Comparison of ENCODE assay signal across 17 cellular contexts in genomic region chr9:131567910-131568309, GRCh38. TPM values are rescaled to one million over a fixed set of nuclear protein-coding genes. Genes with fewer than 3 reads are reported as not detected.
DNase-seq lines count a peak whose midpoint lies in the region; ATAC-seq lines count a peak whose summit lies in the region.
"Had no signal": no experiment of that assay in that cellular context is flagged by ENCODE, and none has a peak within 500 bp of the region (broad histone marks: within the 10 kb centered on the region; RNA-seq: fewer than 3 reads in every experiment).

No MANE protein-coding gene starts in this region.

- H3K36me3 ChIP-seq in neuronal stem cell (replicated peaks in 1 of 2; ENCODE audit: control insufficient read depth in 2 of 2, insufficient read depth in 2 of 2, low read length in 2 of 2), result peaks cover 0 to 7% of the 10 kb centered on the region in 2 donors

- H3K23ac ChIP-seq in neuronal stem cell (ENCODE audit: low read depth, low read length, poor library complexity), result no peak overlapping the region

- no peak overlapping the region for H2AFZ ChIP-seq in neuronal stem cell (ENCODE audit: low read length)
- H2AFZ ChIP-seq: PC-9 had no signal

- no peak overlapping the region for H3K18ac ChIP-seq in neuronal stem cell (ENCODE audit: low read length)

- no peak for DNase-seq in activated naive CD4-positive, alpha-beta T cell treated with anti-CD3 and anti-CD28 coated beads, Interleukin-2, amount 10 ng/mL, durations not matched to agents 7 days and 5 days
- DNase-seq in activated naive CD4-positive, alpha-beta T cell treated with anti-CD3 and anti-CD28 coated beads for 36 hours, result no peak
- no peak for DNase-seq in central memory CD8-positive, alpha-beta T cell (ENCODE audit: low spot score in 2 of 2)
- DNase-seq in neuronal stem cell (ENCODE audit: low spot score) (no peak), cerebellar nuclear complex (lab: John Stamatoyannopoulos, UW) (no peak), hypothalamus (lab: John Stamatoyannopoulos, UW) (no peak)
- DNase-seq in activated CD8-positive, alpha-beta memory T cell treated with anti-CD3 and anti-CD28 coated beads, Interleukin-2, amount 50 U/mL, for 4 hours, result no peak
- DNase-seq: CD4-positive, alpha-beta T cell; DND-41; GDM1; KG1; NCI-H1105 treated with DMSO at 0.1 percent for 48 hours; NCI-H187; NCI-H446; PC-9 had no signal

- no peak overlapping the region for H4K91ac ChIP-seq in neuronal stem cell (ENCODE audit: low read depth, low read length, poor library complexity)

- H3K4me1 Mint-ChIP-seq in activated naive CD4-positive, alpha-beta T cell treated with anti-CD3 and anti-CD28 coated beads, Interleukin-2, amount 10 ng/mL, durations not matched to agents 7 days and 5 days, result peaks cover 11% of the 10 kb centered on the region
- H3K4me1 Mint-ChIP-seq in activated naive CD4-positive, alpha-beta T cell treated with anti-CD3 and anti-CD28 coated beads for 36 hours (ENCODE audit: low read depth), result peaks cover 5% of the 10 kb centered on the region
- no peaks in the 10 kb centered on the region for H3K4me1 Mint-ChIP-seq in central memory CD8-positive, alpha-beta T cell

- no peak overlapping the region for H2BK15ac ChIP-seq in neuronal stem cell (ENCODE audit: low read length)

- peak overlapping the region; percentile 20 for H2AK5ac ChIP-seq in neuronal stem cell (ENCODE audit: low read depth, low read length)

- no peak overlapping the region for H2BK120ac ChIP-seq in neuronal stem cell (ENCODE audit: low read depth, low read length)

- H3K4me1 ChIP-seq in neuronal stem cell (ENCODE audit: control insufficient read depth in 2 of 2, insufficient read depth in 1 of 2, low read depth in 1 of 2, low read length in 2 of 2), result no peaks in the 10 kb centered on the region
- H3K4me1 ChIP-seq: A549 had no signal

- no peak overlapping the region for H3K4ac ChIP-seq in neuronal stem cell (ENCODE audit: low read length)

- H3K14ac ChIP-seq in neuronal stem cell (ENCODE audit: low read length), result no peak overlapping the region

- H3K27ac Mint-ChIP-seq in activated naive CD4-positive, alpha-beta T cell treated with anti-CD3 and anti-CD28 coated beads, Interleukin-2, amount 10 ng/mL, durations not matched to agents 7 days and 5 days, result peak overlapping the region; percentile 55
- H3K27ac Mint-ChIP-seq in activated naive CD4-positive, alpha-beta T cell treated with anti-CD3 and anti-CD28 coated beads for 36 hours, result no peak overlapping the region
- H3K27ac Mint-ChIP-seq in central memory CD8-positive, alpha-beta T cell (ENCODE audit: low read depth), result no peak overlapping the region
- H3K27ac Mint-ChIP-seq: CD4-positive, alpha-beta T cell had no signal

- H4K8ac ChIP-seq in neuronal stem cell (ENCODE audit: low read depth, low read length), result no peak overlapping the region

- peak overlapping the region in 1 of 2 donors; percentile 44 for H3K4me3 ChIP-seq in neuronal stem cell (ENCODE audit: low read length in 2 of 2)
- H3K4me3 ChIP-seq: A549, PC-9 had no signal

- no peaks in the 10 kb centered on the region for H3K79me1 ChIP-seq in neuronal stem cell (ENCODE audit: low read depth, low read length)

- peaks cover 0 to 3% of the 10 kb centered on the region in 2 donors for H3K9me3 ChIP-seq in neuronal stem cell (replicated peaks in 1 of 2; ENCODE audit: control insufficient read depth in 2 of 2, insufficient read depth in 1 of 2, low read depth in 1 of 2, low read length in 2 of 2)

- no peak for ATAC-seq in central memory CD8-positive, alpha-beta T cell (replicated peaks; ENCODE audit: extremely low read depth, poor library complexity, severe bottlenecking)

- no peak overlapping the region for H2BK5ac ChIP-seq in neuronal stem cell (ENCODE audit: low read length)

- H3K27ac ChIP-seq in neuronal stem cell (replicated peaks; ENCODE audit: low read length), result no peak overlapping the region
- H3K27ac ChIP-seq: A549, PC-9 had no signal

- intact Hi-C loops in activated naive CD4-positive, alpha-beta T cell treated with anti-CD3 and anti-CD28 coated beads for 36 hours (cut with micrococcal nuclease), result no loop called here

- CTCF ChIA-PET in activated naive CD4-positive, alpha-beta T cell treated with anti-CD3 and anti-CD28 coated beads, Interleukin-2, amount 10 ng/mL, durations not matched to agents 7 days and 5 days (lab: Charles Lee), result no interaction called here
- CTCF ChIA-PET in activated naive CD4-positive, alpha-beta T cell treated with anti-CD3 and anti-CD28 coated beads for 36 hours (lab: Charles Lee), result no interaction called here

- no peaks in the 10 kb centered on the region for H3K27me3 ChIP-seq in neuronal stem cell (ENCODE audit: control insufficient read depth in 3 of 3, insufficient read depth in 3 of 3, low read depth in 1 of 3, low read length in 3 of 3)

- no CpG with 5 or more reads among the region's 8 CpGs for WGBS in neuronal stem cell (ENCODE audit: extremely low coverage in 2 of 2, insufficient read length in 2 of 2, insufficient replicate concordance in 1 of 2), 2 donors

- H3K4me2 ChIP-seq in neuronal stem cell (ENCODE audit: insufficient read depth, low read length, poor library complexity, severe bottlenecking), result no peak overlapping the region
- H3K4me2 ChIP-seq: A549, PC-9 had no signal

- peaks cover 22% of the 10 kb centered on the region for H3K36me3 Mint-ChIP-seq in activated naive CD4-positive, alpha-beta T cell treated with anti-CD3 and anti-CD28 coated beads, Interleukin-2, amount 10 ng/mL, durations not matched to agents 7 days and 5 days
- peaks cover 3% of the 10 kb centered on the region for H3K36me3 Mint-ChIP-seq in activated naive CD4-positive, alpha-beta T cell treated with anti-CD3 and anti-CD28 coated beads for 36 hours (ENCODE audit: low read depth)
- peaks cover 32% of the 10 kb centered on the region for H3K36me3 Mint-ChIP-seq in central memory CD8-positive, alpha-beta T cell (ENCODE audit: insufficient read depth)

- peaks cover under 1% of the 10 kb centered on the region for H3K27me3 Mint-ChIP-seq in activated naive CD4-positive, alpha-beta T cell treated with anti-CD3 and anti-CD28 coated beads, Interleukin-2, amount 10 ng/mL, durations not matched to agents 7 days and 5 days
- H3K27me3 Mint-ChIP-seq in activated naive CD4-positive, alpha-beta T cell treated with anti-CD3 and anti-CD28 coated beads for 36 hours (ENCODE audit: low read depth), result no peaks in the 10 kb centered on the region
- no peaks in the 10 kb centered on the region for H3K27me3 Mint-ChIP-seq in central memory CD8-positive, alpha-beta T cell
- H3K27me3 Mint-ChIP-seq: CD4-positive, alpha-beta T cell had no signal

- H3K9me3 Mint-ChIP-seq in activated naive CD4-positive, alpha-beta T cell treated with anti-CD3 and anti-CD28 coated beads, Interleukin-2, amount 10 ng/mL, durations not matched to agents 7 days and 5 days, result peaks cover under 1% of the 10 kb centered on the region
- no peaks in the 10 kb centered on the region for H3K9me3 Mint-ChIP-seq in activated naive CD4-positive, alpha-beta T cell treated with anti-CD3 and anti-CD28 coated beads for 36 hours
- no peaks in the 10 kb centered on the region for H3K9me3 Mint-ChIP-seq in central memory CD8-positive, alpha-beta T cell
- H3K9me3 Mint-ChIP-seq: CD4-positive, alpha-beta T cell had no signal

- H3K9ac ChIP-seq in neuronal stem cell (ENCODE audit: low read depth, low read length, poor library complexity), result no peak overlapping the region

- no peak overlapping the region for H2BK12ac ChIP-seq in neuronal stem cell (ENCODE audit: low read length)

- no peak overlapping the region for H3K4me3 Mint-ChIP-seq in activated naive CD4-positive, alpha-beta T cell treated with anti-CD3 and anti-CD28 coated beads, Interleukin-2, amount 10 ng/mL, durations not matched to agents 7 days and 5 days
- H3K4me3 Mint-ChIP-seq in activated naive CD4-positive, alpha-beta T cell treated with anti-CD3 and anti-CD28 coated beads for 36 hours, result no peak overlapping the region
- H3K4me3 Mint-ChIP-seq in central memory CD8-positive, alpha-beta T cell, result peak overlapping the region; percentile 5
- H3K4me3 Mint-ChIP-seq: CD4-positive, alpha-beta T cell had no signal

RNA-seq across cellular contexts. Expression of gene PRRT1B, which starts 22.6 kb away (rescaled TPM):
- not detected for total RNA-seq in activated naive CD4-positive, alpha-beta T cell treated with anti-CD3 and anti-CD28 coated beads for 36 hours
- polyA plus RNA-seq in neuronal stem cell (2013, experiment 1 of 2), result not detected
- polyA plus RNA-seq in neuronal stem cell (2013, experiment 2 of 2), result not detected
- total RNA-seq: CD4-positive, alpha-beta T cell; MCF 10A; PC-9 had no signal

RNA-seq across cellular contexts. Expression of gene UCK1, which starts 36.8 kb away (rescaled TPM):
- 10 to 100 TPM; 18.7 to 21.7 TPM for total RNA-seq in activated naive CD4-positive, alpha-beta T cell treated with anti-CD3 and anti-CD28 coated beads for 36 hours
- 24.3 TPM for polyA plus RNA-seq in neuronal stem cell (2013, experiment 1 of 2)
- 26.2 TPM for polyA plus RNA-seq in neuronal stem cell (2013, experiment 2 of 2)
